Comparison of ENCODE assay signal across 19 cellular contexts in the genomic region with DNA sequence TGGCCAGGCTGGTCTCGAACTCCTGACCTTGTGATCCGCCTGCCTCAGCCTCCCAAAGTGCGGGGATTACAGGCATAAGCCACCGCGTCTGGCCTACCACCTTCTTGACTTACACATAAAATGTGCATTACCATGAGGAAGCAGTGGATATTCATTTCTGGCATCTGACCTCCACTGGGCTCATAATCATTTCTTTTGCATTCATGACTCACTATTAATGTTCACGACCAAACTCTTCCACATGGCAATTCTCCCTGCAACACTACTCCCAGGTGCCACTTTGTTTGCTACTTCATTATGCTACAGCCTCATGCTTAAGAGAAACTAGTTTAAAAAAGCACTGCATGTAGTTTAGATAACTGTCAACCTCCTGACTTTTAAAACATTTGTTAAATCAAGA. TPM values are rescaled to one million over a fixed set of nuclear protein-coding genes. Genes with fewer than 3 reads are reported as not detected.
DNase-seq lines count a peak whose midpoint lies in the region; ATAC-seq, FAIRE-seq and TF ChIP-seq lines count a peak whose summit lies in the region.
"Had no signal": no experiment of that assay in that cellular context is flagged by ENCODE, and none has a peak within 500 bp of the region (broad histone marks: within the 10 kb centered on the region; RNA-seq: fewer than 3 reads in every experiment).

No MANE protein-coding gene starts in this region.

- TF ChIP-seq CTCF in bronchial epithelial cell (IDR thresholded peaks at IDR 0.05; ENCODE audit: insufficient read depth, low read length, severe bottlenecking) (no peak), keratinocyte (optimal IDR thresholded peaks at IDR 0.05 in 1 of 3, IDR thresholded peaks at IDR 0.05 in 1 of 3, conservative IDR thresholded peaks at IDR 0.05 in 1 of 3; ENCODE audit: extremely low read depth in 1 of 3, insufficient read depth in 2 of 3, low read length in 3 of 3) (no peak), endothelial cell (IDR thresholded peaks at IDR 0.05; ENCODE audit: unreplicated experiment) (no peak)

- no peak overlapping the region for H3K9ac ChIP-seq in keratinocyte (ENCODE audit: control insufficient read depth, extremely low read depth, insufficient read depth, low read length)
- H3K9ac ChIP-seq: BLaER1 treated with 17β-estradiol and CSF1 and Interleukin-3, amounts not matched to agents 10 nM and 100 nM had no signal

- H3K4me1 ChIP-seq in keratinocyte (ENCODE audit: control insufficient read depth, extremely low read depth, insufficient read depth, low read length), result peaks cover 27% of the 10 kb centered on the region
- H3K4me1 ChIP-seq: BLaER1 treated with 17β-estradiol and CSF1 and Interleukin-3, amounts not matched to agents 10 nM and 100 nM had no signal

- H3K36me3 ChIP-seq in bronchial epithelial cell (ENCODE audit: control insufficient read depth, insufficient read depth, low read length) (no peaks in the 10 kb centered on the region), keratinocyte (ENCODE audit: control insufficient read depth in 2 of 2, extremely low read depth in 1 of 2, insufficient read depth in 2 of 2, low read length in 2 of 2) (no peaks in the 10 kb centered on the region)

- no peak overlapping the region for H3K27ac ChIP-seq in keratinocyte (ENCODE audit: control insufficient read depth, insufficient read depth, low read length)
- no peak overlapping the region for H3K27ac ChIP-seq in caudate nucleus (ENCODE audit: low read depth, low read length)
- H3K27ac ChIP-seq: 22Rv1; BLaER1 treated with 17β-estradiol and CSF1 and Interleukin-3, amounts not matched to agents 10 nM and 100 nM had no signal

- dilution Hi-C loops in keratinocyte (cut with MboI; ENCODE audit: extremely low pct_ligation_motif_present, low sequenced_read_pairs), result no loop called here

- no peak overlapping the region for H3K4me3 Mint-ChIP-seq in activated naive CD8-positive, alpha-beta T cell treated with anti-CD3 and anti-CD28 coated beads, Interleukin-2, amount 10 ng/mL, durations not matched to agents 7 days and 5 days
- no peak overlapping the region for H3K4me3 Mint-ChIP-seq in activated naive CD8-positive, alpha-beta T cell treated with anti-CD3 and anti-CD28 coated beads for 36 hours
- H3K4me3 Mint-ChIP-seq in endothelial cell (ENCODE audit: unreplicated experiment), result no peak overlapping the region
- no peak overlapping the region for H3K4me3 Mint-ChIP-seq in naive thymus-derived CD8-positive, alpha-beta T cell
- H3K4me3 Mint-ChIP-seq: CD4-positive, alpha-beta T cell; H9 had no signal

- peaks cover 21% of the 10 kb centered on the region for H3K36me3 Mint-ChIP-seq in activated naive CD8-positive, alpha-beta T cell treated with anti-CD3 and anti-CD28 coated beads, Interleukin-2, amount 10 ng/mL, durations not matched to agents 7 days and 5 days
- H3K36me3 Mint-ChIP-seq in activated naive CD8-positive, alpha-beta T cell treated with anti-CD3 and anti-CD28 coated beads for 36 hours, result peaks cover 24% of the 10 kb centered on the region
- H3K36me3 Mint-ChIP-seq in endothelial cell (ENCODE audit: low read depth, unreplicated experiment), result peaks cover 16% of the 10 kb centered on the region
- H3K36me3 Mint-ChIP-seq in naive thymus-derived CD8-positive, alpha-beta T cell, result peaks cover 17 to 97% (median 61%) of the 10 kb centered on the region in 3 donors

- H3K27me3 ChIP-seq in bronchial epithelial cell (ENCODE audit: control insufficient read depth, insufficient read depth, low read length) (no peaks in the 10 kb centered on the region), keratinocyte (ENCODE audit: control insufficient read depth, extremely low read depth, insufficient read depth, low read length) (no peaks in the 10 kb centered on the region)
- H3K27me3 ChIP-seq: BLaER1 treated with 17β-estradiol and CSF1 and Interleukin-3, amounts not matched to agents 10 nM and 100 nM had no signal

- peak overlapping the region; percentile 9 for H3K27ac Mint-ChIP-seq in activated naive CD8-positive, alpha-beta T cell treated with anti-CD3 and anti-CD28 coated beads, Interleukin-2, amount 10 ng/mL, durations not matched to agents 7 days and 5 days
- H3K27ac Mint-ChIP-seq in activated naive CD8-positive, alpha-beta T cell treated with anti-CD3 and anti-CD28 coated beads for 36 hours, result no peak overlapping the region
- no peak overlapping the region for H3K27ac Mint-ChIP-seq in endothelial cell (ENCODE audit: unreplicated experiment)
- H3K27ac Mint-ChIP-seq in naive thymus-derived CD8-positive, alpha-beta T cell, result peak overlapping the region in 2 of 10 donors; percentile 31 to 44
- H3K27ac Mint-ChIP-seq: CD4-positive, alpha-beta T cell; H9 had no signal

- FAIRE-seq in bronchial epithelial cell (lab: Jason Lieb, UNC) (no peak), keratinocyte (lab: Jason Lieb, UNC) (peak; percentile 67)
- FAIRE-seq: GM12878, GM18507 had no signal

- H3K9me3 Mint-ChIP-seq in activated naive CD8-positive, alpha-beta T cell treated with anti-CD3 and anti-CD28 coated beads, Interleukin-2, amount 10 ng/mL, durations not matched to agents 7 days and 5 days, result no peaks in the 10 kb centered on the region
- H3K9me3 Mint-ChIP-seq in activated naive CD8-positive, alpha-beta T cell treated with anti-CD3 and anti-CD28 coated beads for 36 hours, result no peaks in the 10 kb centered on the region
- H3K9me3 Mint-ChIP-seq in endothelial cell (ENCODE audit: unreplicated experiment), result no peaks in the 10 kb centered on the region
- H3K9me3 Mint-ChIP-seq in naive thymus-derived CD8-positive, alpha-beta T cell, result no peaks in the 10 kb centered on the region
- H3K9me3 Mint-ChIP-seq: CD4-positive, alpha-beta T cell; H9 had no signal

- no peak overlapping the region for H3K4me2 ChIP-seq in keratinocyte (ENCODE audit: control insufficient read depth, extremely low read depth, insufficient read depth, low read depth, low read length)
- H3K4me2 ChIP-seq: BLaER1 treated with 17β-estradiol and CSF1 and Interleukin-3, amounts not matched to agents 10 nM and 100 nM had no signal

- DNase-seq in activated naive CD8-positive, alpha-beta T cell treated with anti-CD3 and anti-CD28 coated beads, Interleukin-2, amount 10 ng/mL, durations not matched to agents 7 days and 5 days, result no peak
- no peak for DNase-seq in activated naive CD8-positive, alpha-beta T cell treated with anti-CD3 and anti-CD28 coated beads for 36 hours
- DNase-seq in bronchial epithelial cell (ENCODE audit: low read depth), result peak; percentile 55
- DNase-seq in keratinocyte (ENCODE audit: low read depth, low spot score), result no peak
- DNase-seq in endothelial cell (ENCODE audit: low spot score), result no peak
- no peak for DNase-seq in naive thymus-derived CD8-positive, alpha-beta T cell
- no peak for DNase-seq in caudate nucleus (lab: John Stamatoyannopoulos, UW)
- DNase-seq: Calu3; CD4-positive, alpha-beta T cell; DMS 273 treated with DMSO at 0.1 percent for 48 hours; GOT3; H9 had no signal

- POLR2A ChIA-PET in activated naive CD8-positive, alpha-beta T cell treated with anti-CD3 and anti-CD28 coated beads, Interleukin-2, amount 10 ng/mL, durations not matched to agents 7 days and 5 days (lab: Charles Lee), result no interaction called here
- POLR2A ChIA-PET in naive thymus-derived CD8-positive, alpha-beta T cell (lab: Charles Lee), result no interaction called here

- H3K79me2 ChIP-seq in keratinocyte (ENCODE audit: control insufficient read depth, insufficient read depth, low read length), result no peaks in the 10 kb centered on the region

- H3K4me3 ChIP-seq in bronchial epithelial cell (ENCODE audit: low read depth, low read length) (no peak overlapping the region), keratinocyte (ENCODE audit: control insufficient read depth in 2 of 3, extremely low read depth in 1 of 3, insufficient read depth in 2 of 3, low read depth in 1 of 3, low read length in 3 of 3) (no peak overlapping the region)
- H3K4me3 ChIP-seq: BLaER1 treated with 17β-estradiol and CSF1 and Interleukin-3, amounts not matched to agents 10 nM and 100 nM; GM12878 had no signal

- no peaks in the 10 kb centered on the region for H3K9me1 ChIP-seq in keratinocyte (ENCODE audit: control insufficient read depth, extremely low read depth, insufficient read depth, low read length)

- H4K20me1 ChIP-seq in keratinocyte (ENCODE audit: control insufficient read depth, extremely low read depth, insufficient read depth, low read length), result no peaks in the 10 kb centered on the region

- H3K9me3 ChIP-seq in keratinocyte (ENCODE audit: control insufficient read depth, low read depth, low read length), result no peaks in the 10 kb centered on the region
- H3K9me3 ChIP-seq: BLaER1 treated with 17β-estradiol and CSF1 and Interleukin-3, amounts not matched to agents 10 nM and 100 nM had no signal

- no peaks in the 10 kb centered on the region for H3K27me3 Mint-ChIP-seq in activated naive CD8-positive, alpha-beta T cell treated with anti-CD3 and anti-CD28 coated beads, Interleukin-2, amount 10 ng/mL, durations not matched to agents 7 days and 5 days
- H3K27me3 Mint-ChIP-seq in activated naive CD8-positive, alpha-beta T cell treated with anti-CD3 and anti-CD28 coated beads for 36 hours, result no peaks in the 10 kb centered on the region
- no peaks in the 10 kb centered on the region for H3K27me3 Mint-ChIP-seq in endothelial cell (ENCODE audit: unreplicated experiment)
- H3K27me3 Mint-ChIP-seq in naive thymus-derived CD8-positive, alpha-beta T cell, result no peaks in the 10 kb centered on the region
- H3K27me3 Mint-ChIP-seq: CD4-positive, alpha-beta T cell had no signal

- H3K4me1 Mint-ChIP-seq in activated naive CD8-positive, alpha-beta T cell treated with anti-CD3 and anti-CD28 coated beads, Interleukin-2, amount 10 ng/mL, durations not matched to agents 7 days and 5 days, result no peaks in the 10 kb centered on the region
- peaks cover 4% of the 10 kb centered on the region for H3K4me1 Mint-ChIP-seq in activated naive CD8-positive, alpha-beta T cell treated with anti-CD3 and anti-CD28 coated beads for 36 hours
- H3K4me1 Mint-ChIP-seq in endothelial cell (ENCODE audit: unreplicated experiment), result peaks cover 6% of the 10 kb centered on the region
- peaks cover 0 to 2% (median under 1%) of the 10 kb centered on the region in 4 donors for H3K4me1 Mint-ChIP-seq in naive thymus-derived CD8-positive, alpha-beta T cell

- no peak for ATAC-seq in activated naive CD8-positive, alpha-beta T cell treated with anti-CD3 and anti-CD28 coated beads, Interleukin-2, amount 10 ng/mL, durations not matched to agents 7 days and 5 days (ENCODE audit: low read depth)
- ATAC-seq in GM19328 (IDR thresholded peaks at IDR 0.05; ENCODE audit: unreplicated experiment), result no peak
- ATAC-seq in naive thymus-derived CD8-positive, alpha-beta T cell, result no peak
- ATAC-seq: GM12878 had no signal

- H2AFZ ChIP-seq in keratinocyte (ENCODE audit: control insufficient read depth, low read length), result no peak overlapping the region

RNA-seq across cellular contexts. Expression of a gene that starts 22.7 kb away (rescaled TPM):
- 1 to 10 TPM; 8.0 to 8.2 TPM for total RNA-seq in activated naive CD8-positive, alpha-beta T cell treated with anti-CD3 and anti-CD28 coated beads, Interleukin-2, amount 10 ng/mL, durations not matched to agents 7 days and 5 days
- total RNA-seq in activated naive CD8-positive, alpha-beta T cell treated with anti-CD3 and anti-CD28 coated beads for 36 hours, result 1 to 10 TPM; 6.7 to 6.9 TPM
- total RNA-seq in bronchial epithelial cell, result 2.6 and 6.8 TPM in 2 replicates
- 0.45 to 0.98 TPM (median 0.68 TPM) in 3 replicates for polyA plus RNA-seq in keratinocyte
- polyA plus RNA-seq in keratinocyte (2011; ENCODE audit: low read depth), result 31.2 TPM
- polyA plus RNA-seq in keratinocyte (2011; cell fraction: cytosol; rRNA removed), result 0.60 and 0.64 TPM in 2 replicates
- polyA plus RNA-seq in keratinocyte (2011; cell fraction: nucleus; rRNA removed), result 1.3 TPM in 2 replicates
- 0.34 and 21.1 TPM in 2 replicates for polyA plus RNA-seq in keratinocyte (2012; ENCODE audit: low replicate concordance)
- 0.33 to 3.0 TPM (median 2.8 TPM) in 3 replicates for polyA minus RNA-seq in keratinocyte
- polyA minus RNA-seq in keratinocyte (2011; cell fraction: cytosol; rRNA and poly(A)+ RNA removed), result not detected
- 6.0 and 8.6 TPM in 2 replicates for polyA minus RNA-seq in keratinocyte (2011; cell fraction: nucleus; rRNA and poly(A)+ RNA removed)
- 10.7 TPM for total RNA-seq in endothelial cell (ENCODE audit: unreplicated experiment)
- total RNA-seq in naive thymus-derived CD8-positive, alpha-beta T cell, result 10 to 100 TPM; 13.6 to 14.7 TPM
- polyA plus RNA-seq in naive thymus-derived CD8-positive, alpha-beta T cell, result 10 to 100 TPM in 1 of 3 donors, 1 to 10 TPM in 2; 6.4 to 13.7 (median 8.9) TPM
- total RNA-seq: G401, HT1080 had no signal
